1 cellular context compared by ENCODE assay signal in the genomic region with DNA sequence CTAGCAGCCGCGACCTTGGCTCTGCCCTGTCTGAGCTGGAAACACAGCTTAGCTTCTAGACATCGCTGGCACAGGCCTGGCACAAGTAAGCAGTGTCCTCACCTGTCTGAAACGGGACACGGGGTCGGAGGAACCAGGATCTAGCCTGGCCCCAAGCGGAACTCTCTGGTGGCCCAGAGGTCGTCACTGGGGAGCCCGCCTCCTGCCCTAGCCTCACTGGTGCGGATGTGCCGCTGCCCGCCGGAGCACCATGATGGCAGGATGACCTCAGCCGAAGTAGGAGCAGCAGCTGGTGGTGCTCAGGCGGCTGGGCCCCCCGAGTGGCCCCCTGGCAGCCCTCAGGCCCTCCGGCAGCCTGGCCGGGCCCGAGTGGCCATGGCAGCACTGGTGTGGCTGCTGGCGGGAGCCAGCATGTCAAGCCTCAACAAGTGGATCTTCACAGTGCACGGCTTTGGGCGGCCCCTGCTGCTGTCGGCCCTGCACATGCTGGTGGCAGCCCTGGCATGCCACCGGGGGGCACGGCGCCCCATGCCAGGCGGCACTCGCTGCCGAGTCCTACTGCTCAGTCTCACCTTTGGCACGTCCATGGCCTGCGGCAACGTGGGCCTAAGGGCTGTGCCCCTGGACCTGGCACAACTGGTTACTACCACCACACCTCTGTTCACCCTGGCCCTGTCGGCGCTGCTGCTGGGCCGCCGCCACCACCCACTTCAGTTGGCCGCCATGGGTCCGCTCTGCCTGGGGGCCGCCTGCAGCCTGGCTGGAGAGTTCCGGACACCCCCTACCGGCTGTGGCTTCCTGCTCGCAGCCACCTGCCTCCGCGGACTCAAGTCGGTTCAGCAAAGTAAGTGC.
TF ChIP-seq lines count a peak whose summit lies in the region.

No MANE protein-coding gene starts in this region.

TF ChIP-seq in HepG2, 621 proteins besides CTCF, POLR2A, EP300 and RAD21:
- TF ChIP-seq TMF1 (CRISPR knock-in tag; IDR thresholded peaks at IDR 0.05; ENCODE audit: low read depth) (no peak), HNRNPL (IDR thresholded peaks at IDR 0.05; ENCODE audit: low read depth, low read length) (peak; percentile 85), ZMYM3 (CRISPR knock-in tag; IDR thresholded peaks at IDR 0.05) (no peak), MTA1 (CRISPR knock-in tag; IDR thresholded peaks at IDR 0.05; ENCODE audit: borderline replicate concordance) (0 out of 2 replicates have a peak, but pooled peaks have one; percentile 10), GABPB1 (CRISPR knock-in tag; IDR thresholded peaks at IDR 0.05) (no peak), ATF7 (IDR thresholded peaks at IDR 0.05) (no peak), ATF7 (CRISPR knock-in tag; IDR thresholded peaks at IDR 0.05) (0 out of 2 replicates have a peak, but pooled peaks have one; percentile 26)
- TF ChIP-seq, protein P1, sequence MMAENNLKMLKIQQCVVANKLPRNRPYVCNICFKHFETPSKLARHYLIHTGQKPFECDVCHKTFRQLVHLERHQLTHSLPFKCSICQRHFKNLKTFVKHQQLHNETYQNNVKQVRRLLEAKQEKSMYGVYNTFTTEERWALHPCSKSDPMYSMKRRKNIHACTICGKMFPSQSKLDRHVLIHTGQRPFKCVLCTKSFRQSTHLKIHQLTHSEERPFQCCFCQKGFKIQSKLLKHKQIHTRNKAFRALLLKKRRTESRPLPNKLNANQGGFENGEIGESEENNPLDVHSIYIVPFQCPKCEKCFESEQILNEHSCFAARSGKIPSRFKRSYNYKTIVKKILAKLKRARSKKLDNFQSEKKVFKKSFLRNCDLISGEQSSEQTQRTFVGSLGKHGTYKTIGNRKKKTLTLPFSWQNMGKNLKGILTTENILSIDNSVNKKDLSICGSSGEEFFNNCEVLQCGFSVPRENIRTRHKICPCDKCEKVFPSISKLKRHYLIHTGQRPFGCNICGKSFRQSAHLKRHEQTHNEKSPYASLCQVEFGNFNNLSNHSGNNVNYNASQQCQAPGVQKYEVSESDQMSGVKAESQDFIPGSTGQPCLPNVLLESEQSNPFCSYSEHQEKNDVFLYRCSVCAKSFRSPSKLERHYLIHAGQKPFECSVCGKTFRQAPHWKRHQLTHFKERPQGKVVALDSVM (CRISPR knock-in tag; IDR thresholded peaks at IDR 0.05): no peak
